In the genomic region with DNA sequence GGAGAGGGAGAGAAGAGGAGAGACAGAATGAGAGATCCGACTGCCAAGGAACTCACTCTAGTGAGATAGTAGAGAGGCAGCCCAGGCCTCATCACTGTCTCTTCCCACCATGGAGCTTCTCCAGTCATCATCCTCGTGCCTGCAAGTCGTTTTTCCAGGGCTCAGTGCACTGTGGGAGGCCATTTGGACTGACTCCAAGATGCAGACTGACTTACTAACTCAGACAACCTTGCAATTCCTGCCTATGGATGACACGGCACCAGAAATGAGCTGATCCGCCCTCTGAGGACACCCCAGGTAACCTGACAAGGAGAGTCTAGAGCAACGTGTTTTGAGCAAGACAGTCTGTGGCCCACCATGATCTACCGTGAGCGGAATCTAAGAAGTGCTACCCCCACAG, we compare ENCODE assay signal across 2 cellular contexts.
TF ChIP-seq lines count a peak whose summit lies in the region.

No MANE protein-coding gene starts in this region.

TF ChIP-seq in IMR-90, 13 proteins besides CTCF, POLR2A, EP300 and RAD21:
- TF ChIP-seq MAZ (IDR thresholded peaks at IDR 0.05; ENCODE audit: borderline replicate concordance, low read depth, low read length) (no peak), MXI1 (IDR thresholded peaks at IDR 0.05; ENCODE audit: borderline replicate concordance, low read depth, low read length) (no peak), NFE2L2 (IDR thresholded peaks at IDR 0.05; ENCODE audit: low read depth, low read length) (no peak), RCOR1 (IDR thresholded peaks at IDR 0.05; ENCODE audit: insufficient replicate concordance, low read length) (no peak), CHD1 (IDR thresholded peaks at IDR 0.05; ENCODE audit: low read depth, low read length) (no peak), SMC3 (IDR thresholded peaks at IDR 0.05; ENCODE audit: low read depth, low read length) (no peak), BHLHE40 (IDR thresholded peaks at IDR 0.05; ENCODE audit: low read depth, low read length) (no peak), FOS (IDR thresholded peaks at IDR 0.05; ENCODE audit: low read depth, low read length) (no peak), RFX5 (IDR thresholded peaks at IDR 0.05; ENCODE audit: low read depth, low read length) (no peak), CEBPB (IDR thresholded peaks at IDR 0.05; ENCODE audit: low read depth, low read length) (no peak), MAFK (IDR thresholded peaks at IDR 0.05; ENCODE audit: low read depth, low read length) (no peak)
- TF ChIP-seq, protein P1, sequence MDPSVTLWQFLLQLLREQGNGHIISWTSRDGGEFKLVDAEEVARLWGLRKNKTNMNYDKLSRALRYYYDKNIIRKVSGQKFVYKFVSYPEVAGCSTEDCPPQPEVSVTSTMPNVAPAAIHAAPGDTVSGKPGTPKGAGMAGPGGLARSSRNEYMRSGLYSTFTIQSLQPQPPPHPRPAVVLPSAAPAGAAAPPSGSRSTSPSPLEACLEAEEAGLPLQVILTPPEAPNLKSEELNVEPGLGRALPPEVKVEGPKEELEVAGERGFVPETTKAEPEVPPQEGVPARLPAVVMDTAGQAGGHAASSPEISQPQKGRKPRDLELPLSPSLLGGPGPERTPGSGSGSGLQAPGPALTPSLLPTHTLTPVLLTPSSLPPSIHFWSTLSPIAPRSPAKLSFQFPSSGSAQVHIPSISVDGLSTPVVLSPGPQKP (IDR thresholded peaks at IDR 0.05; ENCODE audit: borderline replicate concordance, low read depth, low read length): no peak
- TF ChIP-seq, protein P2, sequence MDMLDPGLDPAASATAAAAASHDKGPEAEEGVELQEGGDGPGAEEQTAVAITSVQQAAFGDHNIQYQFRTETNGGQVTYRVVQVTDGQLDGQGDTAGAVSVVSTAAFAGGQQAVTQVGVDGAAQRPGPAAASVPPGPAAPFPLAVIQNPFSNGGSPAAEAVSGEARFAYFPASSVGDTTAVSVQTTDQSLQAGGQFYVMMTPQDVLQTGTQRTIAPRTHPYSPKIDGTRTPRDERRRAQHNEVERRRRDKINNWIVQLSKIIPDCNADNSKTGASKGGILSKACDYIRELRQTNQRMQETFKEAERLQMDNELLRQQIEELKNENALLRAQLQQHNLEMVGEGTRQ (IDR thresholded peaks at IDR 0.05; ENCODE audit: low read depth, low read length): no peak

TF ChIP-seq in HepG2, 621 proteins besides CTCF, POLR2A, EP300 and RAD21:
- TF ChIP-seq CEBPB (IDR thresholded peaks at IDR 0.05; ENCODE audit: borderline replicate concordance, low read depth, low read length) (no peak), ZMYM2 (CRISPR knock-in tag; IDR thresholded peaks at IDR 0.05) (no peak), SOX5 (CRISPR knock-in tag; IDR thresholded peaks at IDR 0.05; ENCODE audit: borderline replicate concordance) (no peak), CBFB (CRISPR knock-in tag; IDR thresholded peaks at IDR 0.05) (no peak), ZNF33A (CRISPR knock-in tag; IDR thresholded peaks at IDR 0.05; ENCODE audit: borderline replicate concordance) (no peak), KLF15 (CRISPR knock-in tag; IDR thresholded peaks at IDR 0.05; ENCODE audit: borderline replicate concordance) (no peak), JUNB (CRISPR knock-in tag; IDR thresholded peaks at IDR 0.05; ENCODE audit: borderline replicate concordance) (no peak), ZNF746 (CRISPR knock-in tag; IDR thresholded peaks at IDR 0.05) (no peak), ZNF614 (CRISPR knock-in tag; IDR thresholded peaks at IDR 0.05; ENCODE audit: borderline replicate concordance) (no peak), ZNF589 (CRISPR knock-in tag; conservative IDR thresholded peaks at IDR 0.05) (no peak), ZNF20 (CRISPR knock-in tag; IDR thresholded peaks at IDR 0.05) (no peak)
- TF ChIP-seq, protein P3, sequence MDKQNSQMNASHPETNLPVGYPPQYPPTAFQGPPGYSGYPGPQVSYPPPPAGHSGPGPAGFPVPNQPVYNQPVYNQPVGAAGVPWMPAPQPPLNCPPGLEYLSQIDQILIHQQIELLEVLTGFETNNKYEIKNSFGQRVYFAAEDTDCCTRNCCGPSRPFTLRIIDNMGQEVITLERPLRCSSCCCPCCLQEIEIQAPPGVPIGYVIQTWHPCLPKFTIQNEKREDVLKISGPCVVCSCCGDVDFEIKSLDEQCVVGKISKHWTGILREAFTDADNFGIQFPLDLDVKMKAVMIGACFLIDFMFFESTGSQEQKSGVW (CRISPR knock-in tag; IDR thresholded peaks at IDR 0.05; ENCODE audit: borderline replicate concordance): no peak
- TF ChIP-seq, protein P4, sequence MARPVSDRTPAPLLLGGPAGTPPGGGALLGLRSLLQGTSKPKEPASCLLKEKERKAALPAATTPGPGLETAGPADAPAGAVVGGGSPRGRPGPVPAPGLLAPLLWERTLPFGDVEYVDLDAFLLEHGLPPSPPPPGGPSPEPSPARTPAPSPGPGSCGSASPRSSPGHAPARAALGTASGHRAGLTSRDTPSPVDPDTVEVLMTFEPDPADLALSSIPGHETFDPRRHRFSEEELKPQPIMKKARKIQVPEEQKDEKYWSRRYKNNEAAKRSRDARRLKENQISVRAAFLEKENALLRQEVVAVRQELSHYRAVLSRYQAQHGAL (CRISPR knock-in tag; IDR thresholded peaks at IDR 0.05; ENCODE audit: not compliant biosample characterization): no peak
- TF ChIP-seq, protein P5, sequence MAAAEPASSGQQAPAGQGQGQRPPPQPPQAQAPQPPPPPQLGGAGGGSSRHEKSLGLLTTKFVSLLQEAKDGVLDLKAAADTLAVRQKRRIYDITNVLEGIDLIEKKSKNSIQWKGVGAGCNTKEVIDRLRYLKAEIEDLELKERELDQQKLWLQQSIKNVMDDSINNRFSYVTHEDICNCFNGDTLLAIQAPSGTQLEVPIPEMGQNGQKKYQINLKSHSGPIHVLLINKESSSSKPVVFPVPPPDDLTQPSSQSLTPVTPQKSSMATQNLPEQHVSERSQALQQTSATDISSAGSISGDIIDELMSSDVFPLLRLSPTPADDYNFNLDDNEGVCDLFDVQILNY (CRISPR knock-in tag; conservative IDR thresholded peaks at IDR 0.05): no peak
- TF ChIP-seq, protein P6, sequence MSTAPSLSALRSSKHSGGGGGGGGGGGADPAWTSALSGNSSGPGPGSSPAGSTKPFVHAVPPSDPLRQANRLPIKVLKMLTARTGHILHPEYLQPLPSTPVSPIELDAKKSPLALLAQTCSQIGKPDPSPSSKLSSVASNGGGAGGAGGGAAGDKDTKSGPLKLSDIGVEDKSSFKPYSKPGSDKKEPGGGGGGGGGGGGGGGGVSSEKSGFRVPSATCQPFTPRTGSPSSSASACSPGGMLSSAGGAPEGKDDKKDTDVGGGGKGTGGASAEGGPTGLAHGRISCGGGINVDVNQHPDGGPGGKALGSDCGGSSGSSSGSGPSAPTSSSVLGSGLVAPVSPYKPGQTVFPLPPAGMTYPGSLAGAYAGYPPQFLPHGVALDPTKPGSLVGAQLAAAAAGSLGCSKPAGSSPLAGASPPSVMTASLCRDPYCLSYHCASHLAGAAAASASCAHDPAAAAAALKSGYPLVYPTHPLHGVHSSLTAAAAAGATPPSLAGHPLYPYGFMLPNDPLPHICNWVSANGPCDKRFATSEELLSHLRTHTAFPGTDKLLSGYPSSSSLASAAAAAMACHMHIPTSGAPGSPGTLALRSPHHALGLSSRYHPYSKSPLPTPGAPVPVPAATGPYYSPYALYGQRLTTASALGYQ (CRISPR knock-in tag; IDR thresholded peaks at IDR 0.05): no peak
- TF ChIP-seq, protein P7, sequence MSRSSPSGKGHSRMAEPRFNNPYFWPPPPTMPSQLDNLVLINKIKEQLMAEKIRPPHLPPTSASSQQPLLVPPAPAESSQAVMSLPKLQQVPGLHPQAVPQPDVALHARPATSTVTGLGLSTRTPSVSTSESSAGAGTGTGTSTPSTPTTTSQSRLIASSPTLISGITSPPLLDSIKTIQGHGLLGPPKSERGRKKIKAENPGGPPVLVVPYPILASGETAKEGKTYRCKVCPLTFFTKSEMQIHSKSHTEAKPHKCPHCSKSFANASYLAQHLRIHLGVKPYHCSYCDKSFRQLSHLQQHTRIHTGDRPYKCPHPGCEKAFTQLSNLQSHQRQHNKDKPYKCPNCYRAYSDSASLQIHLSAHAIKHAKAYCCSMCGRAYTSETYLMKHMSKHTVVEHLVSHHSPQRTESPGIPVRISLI (CRISPR knock-in tag; IDR thresholded peaks at IDR 0.05; ENCODE audit: borderline replicate concordance): no peak
- TF ChIP-seq, protein P8, sequence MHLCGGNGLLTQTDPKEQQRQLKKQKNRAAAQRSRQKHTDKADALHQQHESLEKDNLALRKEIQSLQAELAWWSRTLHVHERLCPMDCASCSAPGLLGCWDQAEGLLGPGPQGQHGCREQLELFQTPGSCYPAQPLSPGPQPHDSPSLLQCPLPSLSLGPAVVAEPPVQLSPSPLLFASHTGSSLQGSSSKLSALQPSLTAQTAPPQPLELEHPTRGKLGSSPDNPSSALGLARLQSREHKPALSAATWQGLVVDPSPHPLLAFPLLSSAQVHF (CRISPR knock-in tag; IDR thresholded peaks at IDR 0.05): no peak
- TF ChIP-seq, protein P9, sequence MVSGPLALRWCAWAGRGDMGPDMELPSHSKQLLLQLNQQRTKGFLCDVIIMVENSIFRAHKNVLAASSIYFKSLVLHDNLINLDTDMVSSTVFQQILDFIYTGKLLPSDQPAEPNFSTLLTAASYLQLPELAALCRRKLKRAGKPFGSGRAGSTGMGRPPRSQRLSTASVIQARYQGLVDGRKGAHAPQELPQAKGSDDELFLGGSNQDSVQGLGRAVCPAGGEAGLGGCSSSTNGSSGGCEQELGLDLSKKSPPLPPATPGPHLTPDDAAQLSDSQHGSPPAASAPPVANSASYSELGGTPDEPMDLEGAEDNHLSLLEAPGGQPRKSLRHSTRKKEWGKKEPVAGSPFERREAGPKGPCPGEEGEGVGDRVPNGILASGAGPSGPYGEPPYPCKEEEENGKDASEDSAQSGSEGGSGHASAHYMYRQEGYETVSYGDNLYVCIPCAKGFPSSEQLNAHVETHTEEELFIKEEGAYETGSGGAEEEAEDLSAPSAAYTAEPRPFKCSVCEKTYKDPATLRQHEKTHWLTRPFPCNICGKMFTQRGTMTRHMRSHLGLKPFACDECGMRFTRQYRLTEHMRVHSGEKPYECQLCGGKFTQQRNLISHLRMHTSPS (CRISPR knock-in tag; IDR thresholded peaks at IDR 0.05; ENCODE audit: low read depth): no peak
- TF ChIP-seq, protein P10, sequence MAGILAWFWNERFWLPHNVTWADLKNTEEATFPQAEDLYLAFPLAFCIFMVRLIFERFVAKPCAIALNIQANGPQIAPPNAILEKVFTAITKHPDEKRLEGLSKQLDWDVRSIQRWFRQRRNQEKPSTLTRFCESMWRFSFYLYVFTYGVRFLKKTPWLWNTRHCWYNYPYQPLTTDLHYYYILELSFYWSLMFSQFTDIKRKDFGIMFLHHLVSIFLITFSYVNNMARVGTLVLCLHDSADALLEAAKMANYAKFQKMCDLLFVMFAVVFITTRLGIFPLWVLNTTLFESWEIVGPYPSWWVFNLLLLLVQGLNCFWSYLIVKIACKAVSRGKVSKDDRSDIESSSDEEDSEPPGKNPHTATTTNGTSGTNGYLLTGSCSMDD (CRISPR knock-in tag; IDR thresholded peaks at IDR 0.05): no peak
